In genomic region chr1:43056460-43056859, GRCh38 we compare ENCODE assay signal across 15 cellular contexts.
DNase-seq lines count a peak whose midpoint lies in the region; ATAC-seq and TF ChIP-seq lines count a peak whose summit lies in the region.
"Had no signal": no experiment of that assay in that cellular context is flagged by ENCODE, and none has a peak within 500 bp of the region (broad histone marks: within the 10 kb centered on the region; RNA-seq: fewer than 3 reads in every experiment).

No MANE protein-coding gene starts in this region.

- intact Hi-C loops in left cardiac atrium (cut with DNase I): no loop called here

- peaks cover 24% of the 10 kb centered on the region for H3F3A ChIP-seq in smooth muscle cell (ENCODE audit: low read depth)

- no peaks in the 10 kb centered on the region for H4K20me1 ChIP-seq in BLaER1 treated with 17β-estradiol and CSF1 and Interleukin-3, amounts not matched to agents 10 nM and 100 nM
- H4K20me1 ChIP-seq in smooth muscle cell (ENCODE audit: low read depth): no peaks in the 10 kb centered on the region

- H3K4me1 ChIP-seq in BLaER1 treated with 17β-estradiol and CSF1 and Interleukin-3, amounts not matched to agents 10 nM and 100 nM: peaks cover 6 to 21% (median 15%) of the 10 kb centered on the region in 10 experiments; a peak in 19 of 20 replicates
- H3K4me1 ChIP-seq in smooth muscle cell (ENCODE audit: low read depth): peaks cover 48% of the 10 kb centered on the region

- H3K27ac Mint-ChIP-seq in brain: peak overlapping the region in 4 of 5 experiments; percentile 32 to 94 (median 91)

- no peaks in the 10 kb centered on the region for H3K79me2 ChIP-seq in smooth muscle cell (ENCODE audit: low read depth)

- 77% methylated on average over 5 of the region's 5 CpGs for WGBS in smooth muscle cell (ENCODE audit: low lambda C conversion rate)

- H3K36me3 ChIP-seq in BLaER1 treated with 17β-estradiol and CSF1 and Interleukin-3, amounts not matched to agents 10 nM and 100 nM: no peaks in the 10 kb centered on the region
- H3K36me3 ChIP-seq in smooth muscle cell (ENCODE audit: low read depth): no peaks in the 10 kb centered on the region

- H2AFZ ChIP-seq in smooth muscle cell (ENCODE audit: low read depth): no peak overlapping the region

- no peak overlapping the region for H3K4me3 ChIP-seq in BLaER1 treated with 17β-estradiol and CSF1 and Interleukin-3, amounts not matched to agents 10 nM and 100 nM
- H3K4me3 ChIP-seq in smooth muscle cell: no peak overlapping the region

- H3K4me3 Mint-ChIP-seq in brain: no peak overlapping the region

- no peak for ATAC-seq in left cardiac atrium

- H3K9ac ChIP-seq in BLaER1 treated with 17β-estradiol and CSF1 and Interleukin-3, amounts not matched to agents 10 nM and 100 nM: no peak overlapping the region
- H3K9ac ChIP-seq in smooth muscle cell (ENCODE audit: low read depth): peak overlapping the region; percentile 3
- H3K9ac ChIP-seq: KMS-11 had no signal

- H3K4me1 Mint-ChIP-seq in brain: peaks cover 71% of the 10 kb centered on the region

- H3K9me3 Mint-ChIP-seq in brain: peaks cover 0 to 5% (median 0%) of the 10 kb centered on the region in 5 experiments

- no peaks in the 10 kb centered on the region for H3K27me3 ChIP-seq in BLaER1 treated with 17β-estradiol and CSF1 and Interleukin-3, amounts not matched to agents 10 nM and 100 nM
- H3K27me3 ChIP-seq in smooth muscle cell (ENCODE audit: low read depth): no peaks in the 10 kb centered on the region

- H3K36me3 Mint-ChIP-seq in brain: no peaks in the 10 kb centered on the region

- H3K27me3 Mint-ChIP-seq in brain: no peaks in the 10 kb centered on the region

- H3K4me2 ChIP-seq in BLaER1 treated with 17β-estradiol and CSF1 and Interleukin-3, amounts not matched to agents 10 nM and 100 nM: peak overlapping the region in 8 of 11 experiments; percentile 4 to 61 (median 38); a peak in 12 of 22 replicates
- H3K4me2 ChIP-seq in smooth muscle cell: peak overlapping the region; percentile 25
- H3K4me2 ChIP-seq: KMS-11 had no signal

- no peaks in the 10 kb centered on the region for H3K9me3 ChIP-seq in BLaER1 treated with 17β-estradiol and CSF1 and Interleukin-3, amounts not matched to agents 10 nM and 100 nM (replicated peaks in 1 of 11)
- no peaks in the 10 kb centered on the region for H3K9me3 ChIP-seq in smooth muscle cell (replicated peaks; ENCODE audit: low read depth)
- H3K9me3 ChIP-seq: Caco-2 had no signal

- DNase-seq in mesenteric fat pad (ENCODE audit: low spot score) (peak; percentile 18), smooth muscle cell (lab: John Stamatoyannopoulos, UW; ENCODE audit: unreplicated experiment) (no peak), left cardiac atrium (no peak), GM19240 (ENCODE audit: insufficient read length, low spot score) (no peak), HCEC 1CT (no peak)
- DNase-seq: Caco-2, DMS153, NCI-H1436, NCI-H2029 treated with DMSO at 0.1 percent for 48 hours, NCI-H2171 treated with DMSO at 0.1 percent for 48 hours, NCI-H748 treated with DMSO at 0.1 percent for 48 hours, OCI-M1 had no signal

- H3K27ac ChIP-seq in BLaER1 treated with 17β-estradiol and CSF1 and Interleukin-3, amounts not matched to agents 10 nM and 100 nM: no peak overlapping the region
- peak overlapping the region; percentile 74 for H3K27ac ChIP-seq in smooth muscle cell (ENCODE audit: low read depth)
- H3K27ac ChIP-seq: KMS-11 had no signal

- TF ChIP-seq CTCF in brain (conservative IDR thresholded peaks at IDR 0.05) (no peak), smooth muscle cell (IDR thresholded peaks at IDR 0.05; ENCODE audit: borderline replicate concordance, insufficient read depth, poor library complexity, severe bottlenecking) (no peak)
